In the genomic region with DNA sequence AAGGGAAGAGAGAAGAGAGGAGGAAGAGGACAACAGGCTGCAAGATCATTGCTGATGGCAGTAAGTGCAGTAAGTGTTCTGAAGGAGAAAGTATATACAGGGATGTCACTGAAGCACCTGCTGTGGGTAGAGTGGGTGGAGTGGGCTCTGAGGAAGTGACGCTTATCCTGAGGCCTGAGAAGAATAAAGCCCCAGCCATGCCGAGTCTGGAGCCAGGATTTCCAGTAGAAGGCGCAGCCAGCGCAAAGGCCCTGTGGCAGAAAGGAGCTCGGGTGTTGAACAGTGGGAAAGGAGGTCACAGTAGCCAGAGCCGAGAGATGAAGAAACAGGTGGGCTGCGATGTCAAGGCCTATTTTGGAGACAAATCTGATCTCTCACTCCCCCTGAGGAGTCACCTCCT, we compare ENCODE assay signal across 23 cellular contexts. TPM values are rescaled to one million over a fixed set of nuclear protein-coding genes. Genes with fewer than 3 reads are reported as not detected.
DNase-seq lines count a peak whose midpoint lies in the region; ATAC-seq and TF ChIP-seq lines count a peak whose summit lies in the region.
"Had no signal": no experiment of that assay in that cellular context is flagged by ENCODE, and none has a peak within 500 bp of the region (broad histone marks: within the 10 kb centered on the region; RNA-seq: fewer than 3 reads in every experiment).

No MANE protein-coding gene starts in this region.

- H3K9me3 Mint-ChIP-seq in activated CD8-positive, alpha-beta memory T cell treated with anti-CD3 and anti-CD28 coated beads, Interleukin-2, amount 10 ng/mL, durations not matched to agents 7 days and 5 days (ENCODE audit: low read depth) = no peaks in the 10 kb centered on the region
- H3K9me3 Mint-ChIP-seq in activated CD4-positive, alpha-beta memory T cell treated with anti-CD3 and anti-CD28 coated beads, Interleukin-2, amount 10 ng/mL, durations not matched to agents 7 days and 5 days = no peaks in the 10 kb centered on the region
- no peaks in the 10 kb centered on the region for H3K9me3 Mint-ChIP-seq in naive thymus-derived CD4-positive, alpha-beta T cell
- H3K9me3 Mint-ChIP-seq: endodermal cell had no signal

- H3K36me3 ChIP-seq in HEK293 (ENCODE audit: control insufficient read depth in 2 of 2, insufficient read depth in 1 of 2, low read length in 2 of 2) = no peaks in the 10 kb centered on the region
- no peaks in the 10 kb centered on the region for H3K36me3 ChIP-seq in naive thymus-derived CD4-positive, alpha-beta T cell (ENCODE audit: control insufficient read depth in 2 of 3, insufficient read depth in 3 of 3, low read length in 3 of 3)
- H3K36me3 ChIP-seq in sigmoid colon = no peaks in the 10 kb centered on the region
- H3K36me3 ChIP-seq: brain microvascular endothelial cell, colonic mucosa, esophagus squamous epithelium, gastroesophageal sphincter had no signal

- CTCF ChIA-PET in activated CD8-positive, alpha-beta memory T cell treated with anti-CD3 and anti-CD28 coated beads, Interleukin-2, amount 10 ng/mL, durations not matched to agents 7 days and 5 days (lab: Charles Lee) = interaction anchor here (0.6 to 5.7 kb wide), 19 partner anchors 8 to 277 kb away, joined by 3 to 38 read pairs (median 8); a partner anchor contains a TSS
- CTCF ChIA-PET in HEK293 (lab: Yijun Ruan, JAX) = interaction anchor here (1.0 to 4.4 kb wide), 14 partner anchors 9 to 220 kb away, joined by 4 to 74 read pairs (median 10); a partner anchor contains a TSS
- CTCF ChIA-PET in activated CD4-positive, alpha-beta memory T cell treated with anti-CD3 and anti-CD28 coated beads, Interleukin-2, amount 10 ng/mL, durations not matched to agents 7 days and 5 days (lab: Charles Lee) = interaction anchor here (1.2 to 4.4 kb wide), 10 partner anchors 12 to 213 kb away, joined by 3 to 53 read pairs (median 16); a partner anchor contains a TSS
- CTCF ChIA-PET in naive thymus-derived CD4-positive, alpha-beta T cell (lab: Charles Lee) = interaction anchor here (0.6 to 3.9 kb wide), 16 partner anchors 9 to 234 kb away, joined by 3 to 39 read pairs (median 4); a partner anchor contains a TSS

- H3K27ac ChIP-seq in HEK293 (ENCODE audit: extremely low read depth, low read depth, low read length) (no peak overlapping the region), sigmoid colon (no peak overlapping the region)
- H3K27ac ChIP-seq in naive thymus-derived CD4-positive, alpha-beta T cell (ENCODE audit: low read depth, low read length) = no peak overlapping the region
- H3K27ac ChIP-seq: brain microvascular endothelial cell, colonic mucosa, esophagus squamous epithelium, gastroesophageal sphincter had no signal

- intact Hi-C loops in naive thymus-derived CD4-positive, alpha-beta T cell (cut with micrococcal nuclease) = loop anchor here in 1 of 2 donors (2.0 kb wide), 3 partner anchors 61 to 275 kb away; no protein-coding TSS in a partner anchor
- intact Hi-C loops in sigmoid colon (cut with DNase I) = loop anchor here (2.0 to 5.0 kb wide), 3 partner anchors 58 to 471 kb away; no protein-coding TSS in a partner anchor

- no peaks in the 10 kb centered on the region for H3K36me3 Mint-ChIP-seq in activated CD8-positive, alpha-beta memory T cell treated with anti-CD3 and anti-CD28 coated beads, Interleukin-2, amount 10 ng/mL, durations not matched to agents 7 days and 5 days
- no peaks in the 10 kb centered on the region for H3K36me3 Mint-ChIP-seq in activated CD4-positive, alpha-beta memory T cell treated with anti-CD3 and anti-CD28 coated beads, Interleukin-2, amount 10 ng/mL, durations not matched to agents 7 days and 5 days (ENCODE audit: low read depth)
- H3K36me3 Mint-ChIP-seq in naive thymus-derived CD4-positive, alpha-beta T cell = no peaks in the 10 kb centered on the region

- TF ChIP-seq CTCF in HEK293 (tag by site-specific recombination; IDR thresholded peaks at IDR 0.05) (no peak), sigmoid colon (IDR thresholded peaks at IDR 0.05) (no peak)

- no peak for TF ChIP-seq POLR2A in sigmoid colon (IDR thresholded peaks at IDR 0.05)

- TF ChIP-seq EP300 in sigmoid colon (IDR thresholded peaks at IDR 0.05) = no peak

- no peaks in the 10 kb centered on the region for H3K27me3 Mint-ChIP-seq in activated CD8-positive, alpha-beta memory T cell treated with anti-CD3 and anti-CD28 coated beads, Interleukin-2, amount 10 ng/mL, durations not matched to agents 7 days and 5 days
- H3K27me3 Mint-ChIP-seq in activated CD4-positive, alpha-beta memory T cell treated with anti-CD3 and anti-CD28 coated beads, Interleukin-2, amount 10 ng/mL, durations not matched to agents 7 days and 5 days = no peaks in the 10 kb centered on the region
- H3K27me3 Mint-ChIP-seq in naive thymus-derived CD4-positive, alpha-beta T cell = no peaks in the 10 kb centered on the region

- H3K4me1 ChIP-seq in HEK293 (ENCODE audit: control insufficient read depth, insufficient read depth, low read length) = no peaks in the 10 kb centered on the region
- H3K4me1 ChIP-seq in naive thymus-derived CD4-positive, alpha-beta T cell (ENCODE audit: control insufficient read depth in 2 of 2, insufficient read depth in 2 of 2, low read length in 2 of 2) = peaks cover 8 to 20% of the 10 kb centered on the region in 2 donors
- peaks cover 0 to 10% (median 2%) of the 10 kb centered on the region in 4 donors for H3K4me1 ChIP-seq in sigmoid colon

- no peak overlapping the region for H3K4me3 Mint-ChIP-seq in activated CD8-positive, alpha-beta memory T cell treated with anti-CD3 and anti-CD28 coated beads, Interleukin-2, amount 10 ng/mL, durations not matched to agents 7 days and 5 days
- H3K4me3 Mint-ChIP-seq in activated CD4-positive, alpha-beta memory T cell treated with anti-CD3 and anti-CD28 coated beads, Interleukin-2, amount 10 ng/mL, durations not matched to agents 7 days and 5 days = peak overlapping the region; percentile 18
- peak overlapping the region in 7 of 10 donors; percentile 8 to 77 (median 38) for H3K4me3 Mint-ChIP-seq in naive thymus-derived CD4-positive, alpha-beta T cell
- H3K4me3 Mint-ChIP-seq: endodermal cell had no signal

- H3K27ac Mint-ChIP-seq in activated CD8-positive, alpha-beta memory T cell treated with anti-CD3 and anti-CD28 coated beads, Interleukin-2, amount 10 ng/mL, durations not matched to agents 7 days and 5 days = no peak overlapping the region
- H3K27ac Mint-ChIP-seq in activated CD4-positive, alpha-beta memory T cell treated with anti-CD3 and anti-CD28 coated beads, Interleukin-2, amount 10 ng/mL, durations not matched to agents 7 days and 5 days = peak overlapping the region; percentile 51
- H3K27ac Mint-ChIP-seq in naive thymus-derived CD4-positive, alpha-beta T cell = peak overlapping the region in 7 of 9 donors; percentile 9 to 82 (median 64)
- H3K27ac Mint-ChIP-seq: endodermal cell had no signal

- peak; percentile 34 for ATAC-seq in activated CD8-positive, alpha-beta memory T cell treated with anti-CD3 and anti-CD28 coated beads, Interleukin-2, amount 10 ng/mL, durations not matched to agents 7 days and 5 days
- peak; percentile 33 for ATAC-seq in naive thymus-derived CD4-positive, alpha-beta T cell
- ATAC-seq: sciatic nerve had no signal

- no peak for DNase-seq in activated CD8-positive, alpha-beta memory T cell treated with anti-CD3 and anti-CD28 coated beads, Interleukin-2, amount 10 ng/mL, durations not matched to agents 7 days and 5 days
- DNase-seq in activated CD8-positive, alpha-beta memory T cell treated with anti-CD3 and anti-CD28 coated beads for 24 hours = no peak
- peak; percentile 54 for DNase-seq in activated CD4-positive, alpha-beta memory T cell treated with anti-CD3 and anti-CD28 coated beads, Interleukin-2, amount 10 ng/mL, durations not matched to agents 7 days and 5 days
- no peak for DNase-seq in naive thymus-derived CD4-positive, alpha-beta T cell
- DNase-seq in NCI-H2107 treated with DMSO at 0.1 percent for 48 hours (lab: John Stamatoyannopoulos, UW; ENCODE audit: unreplicated experiment) = no peak
- DNase-seq in effector CD4-positive, alpha-beta T cell = no peak
- DNase-seq in sigmoid colon = no peak
- DNase-seq: brain microvascular endothelial cell; colonic mucosa; endodermal cell; esophagus squamous epithelium; HCEC 1CT; hypothalamus; NCI-H1092; NCI-H1930; NCI-H345; SIG-M5; stimulated activated CD8-positive, alpha-beta memory T cell treated with anti-CD3 and anti-CD28 coated beads, Interleukin-4, amount 100 ng/mL, for 48 hours; substantia nigra had no signal

- peaks cover 26% of the 10 kb centered on the region for H3K4me1 Mint-ChIP-seq in activated CD8-positive, alpha-beta memory T cell treated with anti-CD3 and anti-CD28 coated beads, Interleukin-2, amount 10 ng/mL, durations not matched to agents 7 days and 5 days
- peaks cover 35% of the 10 kb centered on the region for H3K4me1 Mint-ChIP-seq in activated CD4-positive, alpha-beta memory T cell treated with anti-CD3 and anti-CD28 coated beads, Interleukin-2, amount 10 ng/mL, durations not matched to agents 7 days and 5 days
- peaks cover 19 to 36% (median 28%) of the 10 kb centered on the region in 7 donors for H3K4me1 Mint-ChIP-seq in naive thymus-derived CD4-positive, alpha-beta T cell

- H3K4me3 ChIP-seq in HEK293 (ENCODE audit: low read depth, low read length) = no peak overlapping the region
- H3K4me3 ChIP-seq in naive thymus-derived CD4-positive, alpha-beta T cell (ENCODE audit: low read length) = no peak overlapping the region
- H3K4me3 ChIP-seq in sigmoid colon = no peak overlapping the region
- H3K4me3 ChIP-seq: A549, colonic mucosa, esophagus squamous epithelium, gastroesophageal sphincter had no signal

- H3K27me3 ChIP-seq in naive thymus-derived CD4-positive, alpha-beta T cell (ENCODE audit: control insufficient read depth in 2 of 2, insufficient read depth in 2 of 2, low read length in 2 of 2) = no peaks in the 10 kb centered on the region
- peaks cover 0 to 4% (median 0%) of the 10 kb centered on the region in 3 donors for H3K27me3 ChIP-seq in sigmoid colon
- H3K27me3 ChIP-seq: brain microvascular endothelial cell, colonic mucosa, gastroesophageal sphincter had no signal

- POLR2A ChIA-PET in HEK293 (lab: Yijun Ruan, JAX) = interaction anchor here (0.8 to 1.0 kb wide), 2 partner anchors 201 to 213 kb away, joined by 3 read pairs; no protein-coding TSS in a partner anchor
- POLR2A ChIA-PET in activated CD4-positive, alpha-beta memory T cell treated with anti-CD3 and anti-CD28 coated beads, Interleukin-2, amount 10 ng/mL, durations not matched to agents 7 days and 5 days (lab: Charles Lee) = interaction anchor here (1.5 to 3.5 kb wide), 4 partner anchors 26 to 213 kb away, joined by 5 to 18 read pairs (median 12); a partner anchor contains a TSS
- POLR2A ChIA-PET in naive thymus-derived CD4-positive, alpha-beta T cell (lab: Charles Lee) = interaction anchor here (0.6 to 3.2 kb wide), 3 partner anchors 21 to 219 kb away, joined by 3 to 13 read pairs (median 5); a partner anchor contains a TSS

- H3K9me3 ChIP-seq in HEK293 (ENCODE audit: control insufficient read depth, insufficient read depth, low read depth, low read length) = no peaks in the 10 kb centered on the region
- no peaks in the 10 kb centered on the region for H3K9me3 ChIP-seq in naive thymus-derived CD4-positive, alpha-beta T cell (ENCODE audit: control insufficient read depth in 2 of 3, low read length in 3 of 3)
- no peaks in the 10 kb centered on the region for H3K9me3 ChIP-seq in sigmoid colon
- H3K9me3 ChIP-seq: A549, colonic mucosa, esophagus squamous epithelium, gastroesophageal sphincter had no signal

- WGBS in sigmoid colon, 2 donors = 69 to 74% methylated on average over 7 of the region's 7 CpGs

RNA-seq across cellular contexts. Expression of a gene that starts 31.8 kb away (rescaled TPM):
- total RNA-seq in activated CD8-positive, alpha-beta memory T cell treated with anti-CD3 and anti-CD28 coated beads, Interleukin-2, amount 10 ng/mL, durations not matched to agents 7 days and 5 days = 100 to 1,000 TPM; 276 to 311 TPM
- 100 to 1,000 TPM; 293 to 299 TPM for total RNA-seq in activated CD4-positive, alpha-beta memory T cell treated with anti-CD3 and anti-CD28 coated beads, Interleukin-2, amount 10 ng/mL, durations not matched to agents 7 days and 5 days
- total RNA-seq in naive thymus-derived CD4-positive, alpha-beta T cell = 1,000 to 10,000 TPM in 1 of 5 experiments, 100 to 1,000 TPM in 4; 128 to 1,529 (median 215) TPM
- 100 to 1,000 TPM; 122 to 214 TPM for polyA plus RNA-seq in naive thymus-derived CD4-positive, alpha-beta T cell
- 10 to 100 TPM; 23.7 to 63.1 (median 34.1) TPM for total RNA-seq in sigmoid colon
- 100 to 1,000 TPM in 1 of 3 donors, 10 to 100 TPM in 2; 12.0 to 111 (median 29.8) TPM for polyA plus RNA-seq in sigmoid colon
